28 cellular contexts compared by ENCODE assay signal in genomic region chr17:81157848-81158687, GRCh38. TPM values are rescaled to one million over a fixed set of nuclear protein-coding genes. Genes with fewer than 3 reads are reported as not detected.
"Had no signal": no experiment of that assay in that cellular context is flagged by ENCODE, and none has a peak within 500 bp of the region (broad histone marks: within the 10 kb centered on the region; RNA-seq: fewer than 3 reads in every experiment).

No MANE protein-coding gene starts in this region.

- H3K4me3 ChIP-seq: K562, SJSA1 had no signal

- H3K9me3 ChIP-seq: SJSA1 had no signal

- H3K27ac ChIP-seq: SJSA1 had no signal

- ATAC-seq: activated T-helper 17 cell treated with anti-CD3 and anti-CD28 coated beads, Interleukin-2, amount 50 U/mL, for 72 hours; K562; Panc1; SK-N-SH treated with all-trans-retinoic acid at 6 μM for 48 hours had no signal

- H3K36me3 ChIP-seq: SJSA1 had no signal

- DNase-seq: activated B cell treated with CpG ODN at 0.5 μM for 24 hours; activated CD4-positive, alpha-beta memory T cell treated with anti-CD3 and anti-CD28 coated beads, Interleukin-2, amount 10 ng/mL, durations not matched to agents 7 days and 5 days; activated CD4-positive, alpha-beta T cell treated with anti-CD3 and anti-CD28 coated beads, Interleukin-2, amount 10 ng/mL, durations not matched to agents 7 days and 5 days; activated gamma-delta T cell; activated naive CD4-positive, alpha-beta T cell treated with anti-CD3 and anti-CD28 coated beads for 36 hours; activated T-cell treated with anti-CD3 and anti-CD28 coated beads for 4 hours; activated T-cell treated with anti-CD3 and anti-CD28 coated beads, Interleukin-2, amount 50 U/mL, for 48 hours; anterior cingulate cortex; Karpas-422; MM.1S; NCI-H1105; NCI-H1436; NCI-H1694 treated with DMSO at 0.1 percent for 48 hours; NCI-H2029 treated with DMSO at 0.1 percent for 48 hours; NCI-H510A treated with DMSO at 0.1 percent for 48 hours; NCI-H69; NK-92 treated with Interleukin-12 subunit alpha and Interleukin-12 subunit beta, amount 100 ng/mL, for 24 hours; OCI-M1; RPMI8226; SHP77; T-helper 9 cell had no signal

RNA-seq across cellular contexts. Expression of gene PVALEF, which starts 7.2 kb away (rescaled TPM):
- total RNA-seq: activated B cell treated with CpG ODN at 0.5 μM for 24 hours; activated CD4-positive, alpha-beta memory T cell treated with anti-CD3 and anti-CD28 coated beads, Interleukin-2, amount 10 ng/mL, durations not matched to agents 7 days and 5 days; activated CD4-positive, alpha-beta T cell treated with anti-CD3 and anti-CD28 coated beads, Interleukin-2, amount 10 ng/mL, durations not matched to agents 7 days and 5 days; activated CD8-positive, alpha-beta memory T cell treated with anti-CD3 and anti-CD28 coated beads for 36 hours; activated naive CD4-positive, alpha-beta T cell treated with anti-CD3 and anti-CD28 coated beads for 36 hours; activated T-helper 17 cell treated with anti-CD3 and anti-CD28 coated beads, Interleukin-2, amount 50 U/mL, for 72 hours; K562; SJSA1 had no signal
- polyA plus RNA-seq: adipose tissue, K562 had no signal
